ENCODE assay signal across 12 cellular contexts in the genomic region with DNA sequence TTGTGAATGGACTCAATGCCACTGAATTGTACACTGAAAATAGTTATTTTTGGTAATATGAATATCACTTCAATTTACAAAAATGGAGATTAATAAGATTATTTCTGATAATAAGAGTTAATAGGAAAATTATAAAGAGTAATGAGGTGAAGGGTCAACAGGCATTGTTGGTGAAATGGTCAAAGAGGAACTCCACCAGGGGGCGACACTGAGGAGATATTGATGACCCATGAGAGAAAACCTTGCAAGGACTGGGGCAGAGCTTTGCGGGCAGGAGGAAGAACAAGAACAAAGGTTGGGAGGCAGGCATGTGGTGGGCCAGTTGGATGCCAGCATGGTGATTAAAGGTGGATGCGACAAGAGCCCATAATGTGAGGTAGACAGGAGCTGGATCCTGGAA.
DNase-seq lines count a peak whose midpoint lies in the region; ATAC-seq and TF ChIP-seq lines count a peak whose summit lies in the region.
"Had no signal": no experiment of that assay in that cellular context is flagged by ENCODE, and none has a peak within 500 bp of the region (broad histone marks: within the 10 kb centered on the region; RNA-seq: fewer than 3 reads in every experiment).

No MANE protein-coding gene starts in this region.

- no peak for ATAC-seq in HG02885 (IDR thresholded peaks at IDR 0.05; ENCODE audit: poor library complexity, unreplicated experiment)
- ATAC-seq: left lung, T-helper 17 cell had no signal

- no peaks in the 10 kb centered on the region for H3K27me3 Mint-ChIP-seq in chondrocyte (ENCODE audit: low read depth)

- no peak overlapping the region for H3K27ac Mint-ChIP-seq in chondrocyte (ENCODE audit: unreplicated experiment)
- H3K27ac Mint-ChIP-seq: T-helper 17 cell had no signal

- H3K9me3 Mint-ChIP-seq in chondrocyte (ENCODE audit: low read depth), result peaks cover 10% of the 10 kb centered on the region

- H3K4me1 Mint-ChIP-seq in chondrocyte (ENCODE audit: low read depth), result no peaks in the 10 kb centered on the region

- TF ChIP-seq CTCF in LNCAP (IDR thresholded peaks at IDR 0.05) (0 out of 2 replicates have a peak, but pooled peaks have one; percentile 9), chondrocyte (IDR thresholded peaks at IDR 0.05) (peak; percentile 35)

- no peak overlapping the region for H3K4me3 Mint-ChIP-seq in chondrocyte (ENCODE audit: unreplicated experiment)
- H3K4me3 Mint-ChIP-seq: T-helper 17 cell had no signal

- no peaks in the 10 kb centered on the region for H3K36me3 Mint-ChIP-seq in chondrocyte (ENCODE audit: low read depth)

- DNase-seq in activated naive CD4-positive, alpha-beta T cell treated with Interleukin-2 at 50 U/mL for 16 hours, result peak; percentile 6
- DNase-seq in activated naive CD4-positive, alpha-beta T cell treated with anti-CD3 and anti-CD28 coated beads, Interleukin-2, amount 50 U/mL, for 16 hours, result no peak
- no peak for DNase-seq in chondrocyte (ENCODE audit: low spot score)
- peak; percentile 22 to 38 for DNase-seq in stimulated activated CD4-positive, alpha-beta T cell treated with anti-CD3 and anti-CD28 coated beads, Interleukin-2, amount 100 ng/mL, for 24 hours
- no peak for DNase-seq in 8988T
- DNase-seq in hippocampal formation (lab: John Stamatoyannopoulos, UW), result no peak
- DNase-seq: COR-L47, left lung, NCI-H2227 treated with DMSO at 0.1 percent for 48 hours had no signal

Comparison
In these comparisons a context has a peak if more than half of its experiments do, and no peak if none do; other contexts are left out.
1. DNase-seq: peak in activated naive CD4-positive, alpha-beta T cell treated with Interleukin-2 at 50 U/mL for 16 hours (single experiment) and stimulated activated CD4-positive, alpha-beta T cell treated with anti-CD3 and anti-CD28 coated beads, Interleukin-2, amount 100 ng/mL, for 24 hours (2 of 2); none in activated naive CD4-positive, alpha-beta T cell treated with anti-CD3 and anti-CD28 coated beads, Interleukin-2, amount 50 U/mL, for 16 hours (single experiment), chondrocyte (single experiment), 8988T (single experiment) and hippocampal formation (0 of 2).